8 cellular contexts compared by ENCODE assay signal in the genomic region with DNA sequence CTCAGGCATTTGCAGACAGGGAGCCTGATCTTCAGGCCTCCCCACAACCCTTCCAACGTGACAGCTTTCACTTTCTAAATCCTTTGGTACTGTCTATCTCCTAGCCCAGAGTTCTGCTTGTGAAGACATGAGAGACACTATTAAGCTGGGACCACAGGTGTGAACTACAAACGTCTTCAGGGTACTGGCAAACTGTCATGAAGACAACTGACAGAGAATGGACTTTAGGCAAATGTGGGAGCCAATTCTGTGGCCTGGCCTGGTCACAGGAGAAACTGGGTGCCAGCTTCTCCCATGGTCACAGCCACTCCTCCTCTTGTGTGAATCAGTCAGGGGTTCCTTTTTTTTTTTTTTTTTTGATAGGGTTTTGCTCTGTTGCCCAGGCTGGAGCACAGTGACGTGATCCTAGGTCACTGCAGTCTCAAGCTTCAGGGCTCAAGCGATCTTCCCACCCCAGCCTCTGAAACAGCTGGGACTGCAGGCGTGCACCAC. TPM values are rescaled to one million over a fixed set of nuclear protein-coding genes. Genes with fewer than 3 reads are reported as not detected.
DNase-seq lines count a peak whose midpoint lies in the region; ATAC-seq lines count a peak whose summit lies in the region.

No MANE protein-coding gene starts in this region.

- H3K36me3 Mint-ChIP-seq in activated T-cell treated with anti-CD3 and anti-CD28 coated beads, Interleukin-2, amount 50 U/mL, for 4 hours (ENCODE audit: insufficient read depth) = peaks cover 34% of the 10 kb centered on the region

- intact Hi-C loops in left ventricle myocardium superior (cut with micrococcal nuclease) = no loop called here
- intact Hi-C loops in cardiac septum (cut with DNase I) = no loop called here

- H3K4me3 Mint-ChIP-seq in activated T-cell treated with anti-CD3 and anti-CD28 coated beads, Interleukin-2, amount 50 U/mL, for 4 hours = peak overlapping the region; percentile 4

- no peaks in the 10 kb centered on the region for H3K27me3 Mint-ChIP-seq in activated T-cell treated with anti-CD3 and anti-CD28 coated beads, Interleukin-2, amount 50 U/mL, for 4 hours (ENCODE audit: low read depth)

- no peak for DNase-seq in left ventricle myocardium superior
- DNase-seq in cardiac septum (ENCODE audit: low spot score) = no peak
- no peak for DNase-seq in activated T-cell treated with anti-CD3 and anti-CD28 coated beads, Interleukin-2, amount 50 U/mL, for 4 hours
- DNase-seq in kidney glomerular epithelial cell (lab: John Stamatoyannopoulos, UW) = no peak
- DNase-seq in stimulated activated CD4-positive, alpha-beta T cell treated with anti-CD3 and anti-CD28 coated beads, Interleukin-2, amount 100 ng/mL, for 48 hours = no peak
- DNase-seq in NCI-H2107 (lab: John Stamatoyannopoulos, UW) = no peak

- no peaks in the 10 kb centered on the region for H3K9me3 ChIP-seq in thymus (ENCODE audit: control insufficient read depth)

- peak overlapping the region; percentile 3 for H3K4me3 ChIP-seq in thymus (ENCODE audit: low read length)

- WGBS in thymus = 37% methylated on average over 5 of the region's 5 CpGs

- peaks cover 82% of the 10 kb centered on the region for H3K4me1 Mint-ChIP-seq in activated T-cell treated with anti-CD3 and anti-CD28 coated beads, Interleukin-2, amount 50 U/mL, for 4 hours (ENCODE audit: low read depth)

- H3K4me1 ChIP-seq in thymus (ENCODE audit: control insufficient read depth, insufficient read depth, low read length) = peaks cover 54% of the 10 kb centered on the region

- peak overlapping the region; percentile 98 for H3K27ac ChIP-seq in thymus (ENCODE audit: low read depth)

- H3K9me3 Mint-ChIP-seq in activated T-cell treated with anti-CD3 and anti-CD28 coated beads, Interleukin-2, amount 50 U/mL, for 4 hours = no peaks in the 10 kb centered on the region

- ATAC-seq in left ventricle myocardium superior (peak; percentile 36), HG03097 (IDR thresholded peaks at IDR 0.05; ENCODE audit: low FRiP score, unreplicated experiment) (peak; percentile 51)
- ATAC-seq in activated T-cell treated with anti-CD3 and anti-CD28 coated beads, Interleukin-2, amount 50 U/mL, for 4 hours = peak; percentile 91 to 93

- H3K27me3 ChIP-seq in thymus (ENCODE audit: control insufficient read depth, insufficient read depth) = no peaks in the 10 kb centered on the region

- H3K36me3 ChIP-seq in thymus (ENCODE audit: control insufficient read depth, insufficient read depth) = no peaks in the 10 kb centered on the region

RNA-seq across cellular contexts. Expression of a gene that starts 10.4 kb away (rescaled TPM):
- 4.0 TPM for total RNA-seq in left ventricle myocardium superior
- total RNA-seq in cardiac septum = 1.8 TPM
- 10 to 100 TPM; 30.4 to 40.6 (median 32.5) TPM for total RNA-seq in activated T-cell treated with anti-CD3 and anti-CD28 coated beads, Interleukin-2, amount 50 U/mL, for 4 hours
- polyA plus RNA-seq in thymus = 16.4 TPM

RNA-seq across cellular contexts. Expression of a gene that starts 52.1 kb away (rescaled TPM):
- total RNA-seq in left ventricle myocardium superior = 35.9 TPM
- 26.3 TPM for total RNA-seq in cardiac septum
- 10 to 100 TPM; 48.4 to 57.2 (median 49.1) TPM for total RNA-seq in activated T-cell treated with anti-CD3 and anti-CD28 coated beads, Interleukin-2, amount 50 U/mL, for 4 hours
- polyA plus RNA-seq in thymus = 38.0 TPM

Comparison
In these comparisons a context has a peak if more than half of its experiments do, and no peak if none do; other contexts are left out.
1. ATAC-seq: peak in every context shown above with its lines; median percentile 92 in activated T-cell treated with anti-CD3 and anti-CD28 coated beads, Interleukin-2, amount 50 U/mL, for 4 hours; 51 in HG03097; 36 in left ventricle myocardium superior.